8 cellular contexts compared by ENCODE assay signal in genomic region chr14:24441485-24441884, GRCh38. TPM values are rescaled to one million over a fixed set of nuclear protein-coding genes. Genes with fewer than 3 reads are reported as not detected.
DNase-seq lines count a peak whose midpoint lies in the region; ATAC-seq, FAIRE-seq and TF ChIP-seq lines count a peak whose summit lies in the region.

No MANE protein-coding gene starts in this region.

- peaks cover 62% of the 10 kb centered on the region for H3K4me1 Mint-ChIP-seq in activated CD8-positive, alpha-beta memory T cell treated with anti-CD3 and anti-CD28 coated beads, Interleukin-2, amount 10 ng/mL, durations not matched to agents 7 days and 5 days

- no peak for FAIRE-seq in kidney (lab: Jason Lieb, UNC)

- no peak for DNase-seq in activated CD8-positive, alpha-beta memory T cell treated with anti-CD3 and anti-CD28 coated beads, Interleukin-2, amount 10 ng/mL, durations not matched to agents 7 days and 5 days
- no peak for DNase-seq in activated CD8-positive, alpha-beta memory T cell treated with anti-CD3 and anti-CD28 coated beads, Interleukin-2, amount 50 U/mL, for 4 hours
- DNase-seq in adipocyte (ENCODE audit: low read depth): no peak
- no peak for DNase-seq in kidney
- DNase-seq in testis: no peak
- DNase-seq in SIG-M5 (lab: John Stamatoyannopoulos, UW): no peak
- no peak for DNase-seq in NCI-H69 (lab: John Stamatoyannopoulos, UW)

- H3K27ac ChIP-seq in kidney (ENCODE audit: low read depth in 2 of 2, low read length in 2 of 2): peak overlapping the region in 1 of 2 donors; percentile 99
- H3K27ac ChIP-seq in testis: peak overlapping the region; percentile 93 to 96

- H3K9me3 Mint-ChIP-seq in activated CD8-positive, alpha-beta memory T cell treated with anti-CD3 and anti-CD28 coated beads, Interleukin-2, amount 10 ng/mL, durations not matched to agents 7 days and 5 days (ENCODE audit: low read depth): no peaks in the 10 kb centered on the region

- peak overlapping the region; percentile 96 for H3K9ac ChIP-seq in adipocyte (ENCODE audit: low read length)
- H3K9ac ChIP-seq in kidney (ENCODE audit: low read length in 2 of 2): peak overlapping the region; percentile 8 to 96

- H3K36me3 Mint-ChIP-seq in activated CD8-positive, alpha-beta memory T cell treated with anti-CD3 and anti-CD28 coated beads, Interleukin-2, amount 10 ng/mL, durations not matched to agents 7 days and 5 days: peaks cover 38% of the 10 kb centered on the region

- no peak for TF ChIP-seq POLR2A in testis (IDR thresholded peaks at IDR 0.05)

- no peak for TF ChIP-seq CTCF in kidney (IDR thresholded peaks at IDR 0.05; ENCODE audit: borderline replicate concordance, extremely low read depth, insufficient read depth)
- no peak for TF ChIP-seq CTCF in testis (IDR thresholded peaks at IDR 0.05)

- intact Hi-C loops in kidney (cut with DNase I) (no loop called here), testis (cut with DNase I; ENCODE audit: low total_unique reads) (no loop called here)

- H3K9me3 ChIP-seq in adipocyte (ENCODE audit: control insufficient read depth, low read length) (no peaks in the 10 kb centered on the region), kidney (ENCODE audit: control insufficient read depth in 1 of 2, low read length in 2 of 2) (no peaks in the 10 kb centered on the region), testis (no peaks in the 10 kb centered on the region)

- peak overlapping the region; percentile 88 for H3K4me3 ChIP-seq in adipocyte (ENCODE audit: low read length)
- H3K4me3 ChIP-seq in kidney (ENCODE audit: low read length in 2 of 2): peak overlapping the region; percentile 85 to 91
- H3K4me3 ChIP-seq in testis: peak overlapping the region in 1 of 2 donors; percentile 84

- H3K4me1 ChIP-seq in adipocyte (ENCODE audit: control insufficient read depth, insufficient read depth, low read length) (peaks cover 36% of the 10 kb centered on the region), kidney (ENCODE audit: control insufficient read depth in 1 of 2, insufficient read depth in 1 of 2, low read depth in 1 of 2, low read length in 2 of 2) (peaks cover 5 to 10% of the 10 kb centered on the region in 2 donors), testis (peaks cover 19% of the 10 kb centered on the region)

- H3K4me3 Mint-ChIP-seq in activated CD8-positive, alpha-beta memory T cell treated with anti-CD3 and anti-CD28 coated beads, Interleukin-2, amount 10 ng/mL, durations not matched to agents 7 days and 5 days: peak overlapping the region; percentile 90

- CTCF ChIA-PET in activated CD8-positive, alpha-beta memory T cell treated with anti-CD3 and anti-CD28 coated beads, Interleukin-2, amount 10 ng/mL, durations not matched to agents 7 days and 5 days (lab: Charles Lee): interaction anchor here (0.8 to 6.0 kb wide), 9 partner anchors 8 to 232 kb away, joined by 3 to 70 read pairs (median 4); partner anchors contain the start of genes ADCY4, CBLN3, KHNYN and TINF2

- H3K27me3 ChIP-seq in adipocyte (replicated peaks; ENCODE audit: control insufficient read depth, insufficient read depth, low read length): no peaks in the 10 kb centered on the region
- H3K27me3 ChIP-seq in testis: no peaks in the 10 kb centered on the region

- H3K36me3 ChIP-seq in adipocyte (ENCODE audit: control insufficient read depth, insufficient read depth, low read length, severe bottlenecking): peaks cover 47% of the 10 kb centered on the region
- peaks cover 26 to 37% of the 10 kb centered on the region in 2 donors for H3K36me3 ChIP-seq in kidney (ENCODE audit: control insufficient read depth in 1 of 2, insufficient read depth in 2 of 2, low read length in 2 of 2)
- no peaks in the 10 kb centered on the region for H3K36me3 ChIP-seq in testis (ENCODE audit: low read depth, missing control alignments)

- 37 to 50% methylated on average over 5 of the region's 5 CpGs for WGBS in testis, 2 donors

- H3K27ac Mint-ChIP-seq in activated CD8-positive, alpha-beta memory T cell treated with anti-CD3 and anti-CD28 coated beads, Interleukin-2, amount 10 ng/mL, durations not matched to agents 7 days and 5 days: peak overlapping the region; percentile 98

- H3K27me3 Mint-ChIP-seq in activated CD8-positive, alpha-beta memory T cell treated with anti-CD3 and anti-CD28 coated beads, Interleukin-2, amount 10 ng/mL, durations not matched to agents 7 days and 5 days: peaks cover 2% of the 10 kb centered on the region

- ATAC-seq in activated CD8-positive, alpha-beta memory T cell treated with anti-CD3 and anti-CD28 coated beads, Interleukin-2, amount 10 ng/mL, durations not matched to agents 7 days and 5 days: no peak
- ATAC-seq in HG03460 (IDR thresholded peaks at IDR 0.05; ENCODE audit: unreplicated experiment): no peak

RNA-seq across cellular contexts. Expression of gene SDR39U1, which starts 1.1 kb away (rescaled TPM):
- total RNA-seq in activated CD8-positive, alpha-beta memory T cell treated with anti-CD3 and anti-CD28 coated beads, Interleukin-2, amount 10 ng/mL, durations not matched to agents 7 days and 5 days: 10 to 100 TPM; 45.6 to 45.9 TPM
- total RNA-seq in kidney (62.3 TPM), testis (10 to 100 TPM; 76.7 to 86.1 TPM)
- polyA plus RNA-seq in kidney (ENCODE audit: insufficient read depth, low read depth, low replicate concordance) (97.8 TPM), testis (ENCODE audit: insufficient read depth, low read depth, low replicate concordance) (76.6 TPM)

RNA-seq across cellular contexts. Expression of gene KHNYN, which starts 11.7 kb away (rescaled TPM):
- total RNA-seq in activated CD8-positive, alpha-beta memory T cell treated with anti-CD3 and anti-CD28 coated beads, Interleukin-2, amount 10 ng/mL, durations not matched to agents 7 days and 5 days: 10 to 100 TPM; 73.3 to 81.2 TPM
- total RNA-seq in kidney (53.9 TPM), testis (10 to 100 TPM; 52.0 to 66.0 TPM)
- polyA plus RNA-seq in kidney (ENCODE audit: insufficient read depth, low read depth, low replicate concordance) (9.7 TPM), testis (ENCODE audit: insufficient read depth, low read depth, low replicate concordance) (27.9 TPM)

RNA-seq across cellular contexts. Expression of gene CBLN3, which starts 12.0 kb away (rescaled TPM):
- 1 to 10 TPM; 5.0 to 7.1 TPM for total RNA-seq in activated CD8-positive, alpha-beta memory T cell treated with anti-CD3 and anti-CD28 coated beads, Interleukin-2, amount 10 ng/mL, durations not matched to agents 7 days and 5 days
- total RNA-seq in kidney (1.3 TPM), testis (10 to 100 TPM; 13.5 to 17.0 TPM)
- polyA plus RNA-seq in kidney (ENCODE audit: insufficient read depth, low read depth, low replicate concordance) (2.6 TPM), testis (ENCODE audit: insufficient read depth, low read depth, low replicate concordance) (9.0 TPM)

RNA-seq across cellular contexts. Expression of gene NYNRIN, which starts 42.7 kb away (rescaled TPM):
- under 1 TPM; 0.05 to 0.50 TPM for total RNA-seq in activated CD8-positive, alpha-beta memory T cell treated with anti-CD3 and anti-CD28 coated beads, Interleukin-2, amount 10 ng/mL, durations not matched to agents 7 days and 5 days
- total RNA-seq in kidney (12.1 TPM), testis (10 to 100 TPM; 21.8 TPM)
- polyA plus RNA-seq in kidney (ENCODE audit: insufficient read depth, low read depth, low replicate concordance) (4.4 TPM), testis (ENCODE audit: insufficient read depth, low read depth, low replicate concordance) (22.0 TPM)
